In genomic region chr9:85474896-85475295, GRCh38 we compare ENCODE assay signal across 3 cellular contexts.
DNase-seq lines count a peak whose midpoint lies in the region; ATAC-seq and TF ChIP-seq lines count a peak whose summit lies in the region.
"Not testable (repeated sequence)": the region's sequence is repeated elsewhere in the genome, so short reads cannot be mapped to it uniquely, and the experiment has no call there.

No MANE protein-coding gene starts in this region.

- H3K18ac ChIP-seq in neuronal stem cell (ENCODE audit: low read length), result not testable (repeated sequence)

- not testable (repeated sequence) for H3K4me2 ChIP-seq in neuronal stem cell (ENCODE audit: insufficient read depth, low read length, poor library complexity, severe bottlenecking)

- peak overlapping the region; percentile 56 for H3K14ac ChIP-seq in neuronal stem cell (ENCODE audit: low read length)

- not testable (repeated sequence) for H2BK15ac ChIP-seq in neuronal stem cell (ENCODE audit: low read length)

- H3K4me1 ChIP-seq in HEK293 (ENCODE audit: control insufficient read depth, insufficient read depth, low read length); neuronal stem cell (ENCODE audit: control insufficient read depth in 2 of 2, insufficient read depth in 1 of 2, low read depth in 1 of 2, low read length in 2 of 2): not testable (repeated sequence)

- not testable (repeated sequence) for H3K27me3 ChIP-seq in neuronal stem cell (ENCODE audit: control insufficient read depth in 3 of 3, insufficient read depth in 3 of 3, low read depth in 1 of 3, low read length in 3 of 3)

- H2BK5ac ChIP-seq in neuronal stem cell (ENCODE audit: low read length), result not testable (repeated sequence)

- H2BK120ac ChIP-seq in neuronal stem cell (ENCODE audit: low read depth, low read length), result not testable (repeated sequence)

- H4K8ac ChIP-seq in neuronal stem cell (ENCODE audit: low read depth, low read length), result not testable (repeated sequence)

- ATAC-seq in WTC11, result peak; percentile 25; the same call in 1 of the 2 replicates

- not testable (repeated sequence) for DNase-seq in WTC11 (ENCODE audit: low spot score); neuronal stem cell (ENCODE audit: low spot score)

- peaks cover 20% of the 10 kb centered on the region for H3K27me3 Mint-ChIP-seq in WTC11 (ENCODE audit: low read depth)

- not testable (repeated sequence) for H2BK12ac ChIP-seq in neuronal stem cell (ENCODE audit: low read length)

- H3K9me3 Mint-ChIP-seq in WTC11, result peaks cover 27% of the 10 kb centered on the region

- not testable (repeated sequence) for H3K27ac ChIP-seq in HEK293 (ENCODE audit: extremely low read depth, low read depth, low read length); neuronal stem cell (replicated peaks; ENCODE audit: low read length)

- not testable (repeated sequence) for H2AFZ ChIP-seq in neuronal stem cell (ENCODE audit: low read length)

- CTCF ChIA-PET in HEK293 (lab: Yijun Ruan, JAX); WTC11 (lab: Charles Lee): not testable (repeated sequence)

- H3K36me3 Mint-ChIP-seq in WTC11, result peaks cover 44% of the 10 kb centered on the region

- H3K9ac ChIP-seq in neuronal stem cell (ENCODE audit: low read depth, low read length, poor library complexity), result not testable (repeated sequence)

- H2AK5ac ChIP-seq in neuronal stem cell (ENCODE audit: low read depth, low read length), result not testable (repeated sequence)

- not testable (repeated sequence) for H3K36me3 ChIP-seq in HEK293 (ENCODE audit: control insufficient read depth in 2 of 2, insufficient read depth in 1 of 2, low read length in 2 of 2); neuronal stem cell (replicated peaks in 1 of 2; ENCODE audit: control insufficient read depth in 2 of 2, insufficient read depth in 2 of 2, low read length in 2 of 2)

- not testable (repeated sequence) for H3K9me3 ChIP-seq in HEK293 (ENCODE audit: control insufficient read depth, insufficient read depth, low read depth, low read length); neuronal stem cell (replicated peaks in 1 of 2; ENCODE audit: control insufficient read depth in 2 of 2, insufficient read depth in 1 of 2, low read depth in 1 of 2, low read length in 2 of 2)

- not testable (repeated sequence) for H4K91ac ChIP-seq in neuronal stem cell (ENCODE audit: low read depth, low read length, poor library complexity)

- POLR2A ChIA-PET in HEK293 (lab: Yijun Ruan, JAX); WTC11 (lab: Charles Lee): not testable (repeated sequence)

- H3K79me1 ChIP-seq in neuronal stem cell (ENCODE audit: low read depth, low read length), result not testable (repeated sequence)

- not testable (repeated sequence) for H3K27ac Mint-ChIP-seq in WTC11

- H3K4ac ChIP-seq in neuronal stem cell (ENCODE audit: low read length), result not testable (repeated sequence)

- not testable (repeated sequence) for H3K23ac ChIP-seq in neuronal stem cell (ENCODE audit: low read depth, low read length, poor library complexity)

- not testable (repeated sequence) for H3K4me3 ChIP-seq in HEK293 (ENCODE audit: low read depth, low read length); neuronal stem cell (ENCODE audit: low read length in 2 of 2)

- H3K4me1 Mint-ChIP-seq in WTC11, result not testable (repeated sequence)

- not testable (repeated sequence) for H3K4me3 Mint-ChIP-seq in WTC11

- TF ChIP-seq CTCF in HEK293 (tag by site-specific recombination; IDR thresholded peaks at IDR 0.05); WTC11 (IDR thresholded peaks at IDR 0.05): not testable (repeated sequence)

TF ChIP-seq in HEK293, 187 proteins besides CTCF, POLR2A, EP300 and RAD21:
- TF ChIP-seq ZNF585B (tag by site-specific recombination; IDR thresholded peaks at IDR 0.05), result peak; percentile 94

TF ChIP-seq in WTC11, 78 proteins besides CTCF, POLR2A, EP300 and RAD21:
- TF ChIP-seq ZNF425 (CRISPR knock-in tag; conservative IDR thresholded peaks at IDR 0.05), result peak; percentile 40
